19 cellular contexts compared by ENCODE assay signal in the genomic region with DNA sequence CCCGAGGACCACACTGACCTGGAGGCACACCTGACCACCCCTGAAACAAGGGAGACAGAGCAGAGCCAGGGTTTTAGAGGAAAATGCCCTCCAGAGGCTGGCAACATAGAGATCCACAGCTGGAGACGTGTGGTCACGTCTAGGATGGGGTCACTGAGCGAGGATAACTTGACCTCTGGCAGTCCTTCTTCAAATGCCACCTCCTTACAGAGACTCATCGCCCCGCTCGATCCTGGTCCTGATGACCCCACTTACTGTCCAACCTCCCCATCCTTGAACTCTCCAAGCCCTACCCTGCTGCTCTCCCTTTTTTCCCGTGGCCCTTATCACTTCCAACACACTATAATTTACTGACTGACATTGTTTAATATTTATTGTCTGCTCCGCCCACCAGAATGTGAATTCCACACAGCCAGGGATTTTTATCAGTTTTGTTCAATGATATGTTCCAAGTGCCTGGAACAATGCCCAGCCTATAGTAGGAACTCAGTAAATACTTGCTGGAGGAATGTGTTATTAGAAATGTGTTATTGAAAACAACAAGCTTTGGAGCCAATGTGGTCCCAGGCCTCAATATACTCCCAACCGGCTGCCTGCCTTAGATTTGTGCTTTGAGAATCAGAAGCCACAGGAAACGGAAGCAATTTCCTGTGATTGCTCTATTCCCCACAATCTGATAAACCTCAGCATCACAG.
A peak's percentile ranks its signal among the peaks of the same experiment; 100 is the strongest.
DNase-seq lines count a peak whose midpoint lies in the region; ATAC-seq, FAIRE-seq and TF ChIP-seq lines count a peak whose summit lies in the region.
"Had no signal": no experiment of that assay in that cellular context is flagged by ENCODE, and none has a peak within 500 bp of the region (broad histone marks: within the 10 kb centered on the region; RNA-seq: fewer than 3 reads in every experiment).

No MANE protein-coding gene starts in this region.

- no peak overlapping the region for H3K18ac ChIP-seq in mesenchymal stem cell (ENCODE audit: low read depth in 1 of 2, low read length in 2 of 2)

- H3K9me3 ChIP-seq in BLaER1 treated with 17β-estradiol and CSF1 and Interleukin-3, amounts not matched to agents 10 nM and 100 nM (replicated peaks in 1 of 11), result no peaks in the 10 kb centered on the region
- H3K9me3 ChIP-seq in mesenchymal stem cell (ENCODE audit: control insufficient read depth, low read length), result no peaks in the 10 kb centered on the region
- H3K9me3 ChIP-seq: SJCRH30 had no signal

- peak overlapping the region; percentile 44 for H2AK5ac ChIP-seq in mesenchymal stem cell (ENCODE audit: low read length, severe bottlenecking)

- no peak overlapping the region for H3K27ac Mint-ChIP-seq in immature natural killer cell
- H3K27ac Mint-ChIP-seq: activated CD8-positive, alpha-beta T cell treated with anti-CD3 and anti-CD28 coated beads for 36 hours; stimulated activated memory B cell treated with anti-CD40 and anti-IgM and Interleukin-4, amounts not matched to agents 10 μg/mL and 1 μg/mL and 100 μg/mL, for 72 hours; type B pancreatic cell had no signal

- peak overlapping the region in 1 of 2 experiments; percentile 6 for H2BK12ac ChIP-seq in mesenchymal stem cell (ENCODE audit: low read length in 2 of 2)

- peak overlapping the region; percentile 27 for H4K8ac ChIP-seq in mesenchymal stem cell (ENCODE audit: low read length)

- no peaks in the 10 kb centered on the region for H3K36me3 Mint-ChIP-seq in immature natural killer cell
- H3K36me3 Mint-ChIP-seq: IgD-negative memory B cell; stimulated activated memory B cell treated with anti-CD40 and anti-IgM and Interleukin-4, amounts not matched to agents 10 μg/mL and 1 μg/mL and 100 μg/mL, for 72 hours had no signal

- in situ Hi-C loops in ACHN (cut with HindIII; ENCODE audit: low pct_ligation_motif_present, low pct_unique_long_range_greater_than_20kb, low sequenced_read_pairs), result no loop called here

- no peak overlapping the region for H3K4ac ChIP-seq in mesenchymal stem cell (ENCODE audit: low read depth in 1 of 2, low read length in 2 of 2)

- H3K4me2 ChIP-seq in BLaER1 treated with 17β-estradiol and CSF1 and Interleukin-3, amounts not matched to agents 10 nM and 100 nM, result peak overlapping the region; percentile 28 to 81 (median 69); a peak in 21 of 22 replicates
- H3K4me2 ChIP-seq in mesenchymal stem cell (ENCODE audit: low read length, poor library complexity, severe bottlenecking), result no peak overlapping the region

- TF ChIP-seq CTCF in D721Med (IDR thresholded peaks at IDR 0.05; ENCODE audit: insufficient read depth, missing control alignments), result no peak

- peaks cover 26 to 56% (median 52%) of the 10 kb centered on the region in 10 experiments for H3K4me1 ChIP-seq in BLaER1 treated with 17β-estradiol and CSF1 and Interleukin-3, amounts not matched to agents 10 nM and 100 nM
- H3K4me1 ChIP-seq in mesenchymal stem cell (ENCODE audit: control insufficient read depth, insufficient read depth, low read depth, low read length), result peaks cover 12% of the 10 kb centered on the region

- H3K14ac ChIP-seq in mesenchymal stem cell (ENCODE audit: low read length in 2 of 2), result no peak overlapping the region

- H3K9me3 Mint-ChIP-seq in immature natural killer cell, result peaks cover 0 to 2% (median 0%) of the 10 kb centered on the region in 6 donors
- H3K9me3 Mint-ChIP-seq: activated CD8-positive, alpha-beta T cell treated with anti-CD3 and anti-CD28 coated beads for 36 hours; IgD-negative memory B cell; stimulated activated memory B cell treated with anti-CD40 and anti-IgM and Interleukin-4, amounts not matched to agents 10 μg/mL and 1 μg/mL and 100 μg/mL, for 72 hours; type B pancreatic cell had no signal

- ATAC-seq in GM18519 (IDR thresholded peaks at IDR 0.05; ENCODE audit: low FRiP score, unreplicated experiment), result no peak
- ATAC-seq: activated CD8-positive, alpha-beta T cell treated with anti-CD3 and anti-CD28 coated beads for 36 hours; stimulated activated memory B cell treated with anti-CD40 and anti-IgM and Interleukin-4, amounts not matched to agents 10 μg/mL and 1 μg/mL and 100 μg/mL, for 72 hours had no signal

- no peak overlapping the region for H2AFZ ChIP-seq in mesenchymal stem cell (ENCODE audit: low read depth, low read length)

- WGBS in mesenchymal stem cell, result 61% methylated on average over 10 of the region's 11 CpGs

- peaks cover 0 to 12% (median 0%) of the 10 kb centered on the region in 11 experiments; a peak in 1 of 22 replicates for H4K20me1 ChIP-seq in BLaER1 treated with 17β-estradiol and CSF1 and Interleukin-3, amounts not matched to agents 10 nM and 100 nM

- H2BK120ac ChIP-seq in mesenchymal stem cell (ENCODE audit: low read depth, low read length), result no peak overlapping the region

- no peak overlapping the region for H3K4me3 Mint-ChIP-seq in immature natural killer cell
- H3K4me3 Mint-ChIP-seq: activated CD8-positive, alpha-beta T cell treated with anti-CD3 and anti-CD28 coated beads for 36 hours; IgD-negative memory B cell; stimulated activated memory B cell treated with anti-CD40 and anti-IgM and Interleukin-4, amounts not matched to agents 10 μg/mL and 1 μg/mL and 100 μg/mL, for 72 hours; type B pancreatic cell had no signal

- H2BK5ac ChIP-seq in mesenchymal stem cell (ENCODE audit: low read depth, low read length, poor library complexity, severe bottlenecking), result no peak overlapping the region

- H3K9ac ChIP-seq in BLaER1 treated with 17β-estradiol and CSF1 and Interleukin-3, amounts not matched to agents 10 nM and 100 nM, result peak overlapping the region in 1 of 11 experiments; percentile 25; a peak in 1 of 22 replicates
- H3K9ac ChIP-seq in mesenchymal stem cell (ENCODE audit: low read length), result peak overlapping the region; percentile 25

- H3K4me3 ChIP-seq in BLaER1 treated with 17β-estradiol and CSF1 and Interleukin-3, amounts not matched to agents 10 nM and 100 nM, result no peak overlapping the region
- H3K4me3 ChIP-seq in Jurkat, Clone E6-1 (ENCODE audit: low read length), result no peak overlapping the region
- no peak overlapping the region for H3K4me3 ChIP-seq in mesenchymal stem cell (ENCODE audit: insufficient read depth in 1 of 2, low read depth in 1 of 2, low read length in 2 of 2)
- H3K4me3 ChIP-seq: SJCRH30, skin epidermis had no signal

- H4K91ac ChIP-seq in mesenchymal stem cell (ENCODE audit: low read length), result no peak overlapping the region

- FAIRE-seq in D721Med (lab: Jason Lieb, UNC), result no peak
- FAIRE-seq: H54 had no signal

- H3K27me3 Mint-ChIP-seq in immature natural killer cell (ENCODE audit: low read depth in 3 of 3), result peaks cover 0 to 6% (median 0%) of the 10 kb centered on the region in 3 donors
- H3K27me3 Mint-ChIP-seq: IgD-negative memory B cell; stimulated activated memory B cell treated with anti-CD40 and anti-IgM and Interleukin-4, amounts not matched to agents 10 μg/mL and 1 μg/mL and 100 μg/mL, for 72 hours; type B pancreatic cell had no signal

- peak; percentile 26 for DNase-seq in Jurkat, Clone E6-1 (ENCODE audit: low read depth, low spot score)
- DNase-seq in dermis blood vessel endothelial cell, result peak; percentile 71
- DNase-seq in mesenchymal stem cell, result peak; percentile 37
- no peak for DNase-seq in immature natural killer cell
- no peak for DNase-seq in ACHN
- DNase-seq in D721Med (ENCODE audit: insufficient read length, low spot score), result no peak
- DNase-seq: activated CD8-positive, alpha-beta T cell treated with anti-CD3 and anti-CD28 coated beads for 36 hours; DMS 273 treated with DMSO at 0.1 percent for 48 hours; effector CD4-positive, alpha-beta T cell; midbrain; NCI-H1105; SJCRH30 had no signal

- no peaks in the 10 kb centered on the region for H3K36me3 ChIP-seq in BLaER1 treated with 17β-estradiol and CSF1 and Interleukin-3, amounts not matched to agents 10 nM and 100 nM
- H3K36me3 ChIP-seq in mesenchymal stem cell (ENCODE audit: control insufficient read depth in 1 of 2, insufficient read depth in 2 of 2, low read depth in 1 of 2, low read length in 2 of 2), result peaks cover 0 to 15% of the 10 kb centered on the region in 2 experiments
- H3K36me3 ChIP-seq: SJCRH30 had no signal

- H2BK15ac ChIP-seq in mesenchymal stem cell (ENCODE audit: low read depth, poor library complexity, severe bottlenecking), result no peak overlapping the region

- peaks cover 1% of the 10 kb centered on the region for H3K79me1 ChIP-seq in mesenchymal stem cell (replicated peaks; ENCODE audit: low read length, poor library complexity, severe bottlenecking)

- peaks cover 0 to 3% of the 10 kb centered on the region in 2 donors for H3K4me1 Mint-ChIP-seq in immature natural killer cell
- H3K4me1 Mint-ChIP-seq: stimulated activated memory B cell treated with anti-CD40 and anti-IgM and Interleukin-4, amounts not matched to agents 10 μg/mL and 1 μg/mL and 100 μg/mL, for 72 hours had no signal

- no peak overlapping the region for H3K23ac ChIP-seq in mesenchymal stem cell (ENCODE audit: low read length in 2 of 2)

- no peaks in the 10 kb centered on the region for H3K27me3 ChIP-seq in BLaER1 treated with 17β-estradiol and CSF1 and Interleukin-3, amounts not matched to agents 10 nM and 100 nM
- no peaks in the 10 kb centered on the region for H3K27me3 ChIP-seq in mesenchymal stem cell (ENCODE audit: control insufficient read depth in 1 of 2, insufficient read depth in 1 of 2, low read length in 2 of 2)
- H3K27me3 ChIP-seq: SJCRH30 had no signal

- peak overlapping the region in 7 of 11 experiments; percentile 3 to 64 (median 55); a peak in 10 of 22 replicates for H3K27ac ChIP-seq in BLaER1 treated with 17β-estradiol and CSF1 and Interleukin-3, amounts not matched to agents 10 nM and 100 nM
- no peak overlapping the region for H3K27ac ChIP-seq in mesenchymal stem cell (ENCODE audit: low read length, poor library complexity, severe bottlenecking)
- H3K27ac ChIP-seq: SJCRH30 had no signal

Comparison
In these comparisons a context has a peak if more than half of its experiments do, and no peak if none do; other contexts are left out.
1. DNase-seq: peak in Jurkat, Clone E6-1 (single experiment), dermis blood vessel endothelial cell (single experiment) and mesenchymal stem cell (single experiment); none in immature natural killer cell (0 of 3), ACHN (single experiment) and D721Med (single experiment).